In genomic region chr1:26471498-26472329, GRCh38 we compare ENCODE assay signal across 8 cellular contexts. TPM values are rescaled to one million over a fixed set of nuclear protein-coding genes. Genes with fewer than 3 reads are reported as not detected.
DNase-seq lines count a peak whose midpoint lies in the region; ATAC-seq, FAIRE-seq and TF ChIP-seq lines count a peak whose summit lies in the region.

No MANE protein-coding gene starts in this region.

- peaks cover 33% of the 10 kb centered on the region for H3K36me3 Mint-ChIP-seq in T-cell
- peaks cover 0 to 25% (median 16%) of the 10 kb centered on the region in 3 donors for H3K36me3 Mint-ChIP-seq in immature natural killer cell

- H3K9me2 ChIP-seq in GM23248 (ENCODE audit: insufficient read depth) (no peaks in the 10 kb centered on the region), MM.1S (replicated peaks; ENCODE audit: insufficient read depth, low read length) (no peaks in the 10 kb centered on the region)

- in situ Hi-C loops in GM23248 (cut with MboI) (no loop called here), mammary epithelial cell (cut with MboI; ENCODE audit: low sequenced_read_pairs in 2 of 2) (no loop called here)

- H3K4me1 ChIP-seq in GM23248 (ENCODE audit: insufficient read depth) (peaks cover 19% of the 10 kb centered on the region), MM.1S (ENCODE audit: low read length) (peaks cover 21% of the 10 kb centered on the region), mammary epithelial cell (ENCODE audit: insufficient read depth, low read length) (peaks cover 39% of the 10 kb centered on the region), small intestine (ENCODE audit: control insufficient read depth in 2 of 2, insufficient read depth in 1 of 2, low read depth in 1 of 2, low read length in 1 of 2) (peaks cover 2 to 7% of the 10 kb centered on the region in 2 donors)

- DNase-seq in EH (ENCODE audit: low read depth) (peak; percentile 82), GM23248 (peak; percentile 90), MM.1S (peak; percentile 45), T-cell (peak in 30 of 34 experiments; percentile 2 to 39 (median 20)), mammary epithelial cell (peak; percentile 69), immature natural killer cell (peak in 2 of 3 donors; percentile 25 to 27), small intestine (peak; percentile 49)

- H3K27ac Mint-ChIP-seq in T-cell (peak overlapping the region; percentile 97 to 98), immature natural killer cell (peak overlapping the region; percentile 87 to 96 (median 95))

- POLR2A ChIA-PET in T-cell (lab: Charles Lee): no interaction called here

- dilution Hi-C loops in mammary epithelial cell (cut with HindIII; ENCODE audit: low sequenced_read_pairs): no loop called here

- ATAC-seq in T-cell (replicated peaks in 1 of 4): peak; percentile 12 to 27 (median 26)
- ATAC-seq in GM18517 (IDR thresholded peaks at IDR 0.05; ENCODE audit: unreplicated experiment): no peak

- H3K4me2 ChIP-seq in GM23248 (ENCODE audit: unreplicated experiment) (peak overlapping the region; percentile 83), MM.1S (ENCODE audit: low read depth, low read length) (peak overlapping the region; percentile 92), mammary epithelial cell (ENCODE audit: insufficient read depth, low read depth, low read length) (peak overlapping the region; percentile 86)

- H3K9me3 ChIP-seq in GM23248 (ENCODE audit: low read depth) (no peaks in the 10 kb centered on the region), MM.1S (replicated peaks; ENCODE audit: insufficient read depth, low read length) (no peaks in the 10 kb centered on the region), mammary epithelial cell (replicated peaks; ENCODE audit: insufficient read depth, low read length) (no peaks in the 10 kb centered on the region), small intestine (ENCODE audit: control insufficient read depth, low read depth) (no peaks in the 10 kb centered on the region)

- TF ChIP-seq CTCF in MM.1S (IDR thresholded peaks at IDR 0.05; ENCODE audit: low read length) (no peak), mammary epithelial cell (conservative IDR thresholded peaks at IDR 0.05 in 1 of 2, IDR thresholded peaks at IDR 0.05 in 1 of 2; ENCODE audit: extremely low read depth in 1 of 2, insufficient read depth in 1 of 2, low read depth in 1 of 2, low read length in 2 of 2) (no peak)

- peak overlapping the region; percentile 100 for H3K4me3 ChIP-seq in GM23248
- H3K4me3 ChIP-seq in MM.1S (ENCODE audit: low read length): peak overlapping the region; percentile 93
- H3K4me3 ChIP-seq in mammary epithelial cell (replicated peaks in 1 of 3; ENCODE audit: insufficient read depth in 1 of 3, low read depth in 2 of 3, low read length in 3 of 3): peak overlapping the region; percentile 67 to 83 (median 78)
- H3K4me3 ChIP-seq in small intestine (ENCODE audit: low read depth in 1 of 2, low read length in 2 of 2): peak overlapping the region; percentile 55 to 92

- H3K4me3 Mint-ChIP-seq in T-cell (peak overlapping the region; percentile 90 to 95 (median 95)), immature natural killer cell (peak overlapping the region; percentile 90 to 98 (median 97))

- H4K20me1 ChIP-seq in GM23248 (ENCODE audit: insufficient read depth) (0 out of 2 replicates have a peak, but pooled peaks cover 13% of the 10 kb centered on the region), MM.1S (ENCODE audit: insufficient read depth, low read length) (peaks cover 24% of the 10 kb centered on the region), mammary epithelial cell (ENCODE audit: insufficient read depth, low read length) (no peaks in the 10 kb centered on the region)

- intact Hi-C loops in mammary epithelial cell (cut with micrococcal nuclease): loop anchor here (2.0 to 5.0 kb wide), 2 partner anchors 59 to 194 kb away; no protein-coding TSS in a partner anchor

- H3K27me3 ChIP-seq in GM23248 (replicated peaks; ENCODE audit: insufficient read depth): no peaks in the 10 kb centered on the region
- H3K27me3 ChIP-seq in MM.1S (replicated peaks; ENCODE audit: insufficient read depth, low read length): no peaks in the 10 kb centered on the region
- H3K27me3 ChIP-seq in mammary epithelial cell (ENCODE audit: insufficient read depth, low read length): no peaks in the 10 kb centered on the region
- no peaks in the 10 kb centered on the region for H3K27me3 ChIP-seq in small intestine (ENCODE audit: control insufficient read depth in 2 of 2, insufficient read depth in 2 of 2, low read length in 2 of 2)

- H3K9ac ChIP-seq in GM23248 (peak overlapping the region; percentile 100), MM.1S (ENCODE audit: low read length) (peak overlapping the region; percentile 100), mammary epithelial cell (ENCODE audit: insufficient read depth, low read length) (no peak overlapping the region)

- peaks cover 23% of the 10 kb centered on the region for H3K79me2 ChIP-seq in GM23248 (ENCODE audit: insufficient read depth)
- peaks cover 27% of the 10 kb centered on the region for H3K79me2 ChIP-seq in MM.1S (ENCODE audit: low read length)
- H3K79me2 ChIP-seq in mammary epithelial cell (ENCODE audit: insufficient read depth, low read length): peaks cover 20% of the 10 kb centered on the region

- WGBS in GM23248 (ENCODE audit: low coverage in 1 of 2, low lambda C conversion rate in 2 of 2, missing lambda C conversion rate in 2 of 2), 2 experiments: 1 to 2% methylated on average over 37 to 56 of the region's 56 CpGs
- WGBS in mammary epithelial cell (ENCODE audit: low coverage, missing lambda C conversion rate): 8% methylated on average over 12 of the region's 56 CpGs
- WGBS in small intestine, 3 donors: 0 to 2% (median 1%) methylated on average over 38 to 56 of the region's 56 CpGs

- H3F3A ChIP-seq in GM23248 (ENCODE audit: insufficient read depth) (peaks cover 33% of the 10 kb centered on the region), MM.1S (ENCODE audit: insufficient read depth, low read length) (peaks cover 47% of the 10 kb centered on the region)

- peak overlapping the region; percentile 38; the same call in 1 of the 2 replicates for H2AFZ ChIP-seq in GM23248
- H2AFZ ChIP-seq in MM.1S (ENCODE audit: low read length): peak overlapping the region; percentile 29; the same call in 1 of the 2 replicates
- peak overlapping the region; percentile 22 for H2AFZ ChIP-seq in mammary epithelial cell (ENCODE audit: low read depth, low read length)

- H3K4me1 Mint-ChIP-seq in T-cell (peaks cover 47 to 48% (median 47%) of the 10 kb centered on the region in 3 donors), immature natural killer cell (peaks cover 32 to 45% of the 10 kb centered on the region in 2 donors)

- peaks cover 29% of the 10 kb centered on the region for H3K36me3 ChIP-seq in GM23248 (ENCODE audit: low read depth)
- H3K36me3 ChIP-seq in MM.1S (replicated peaks; ENCODE audit: insufficient read depth, low read length): peaks cover 20% of the 10 kb centered on the region; the same call in 1 of the 2 replicates
- peaks cover 24% of the 10 kb centered on the region for H3K36me3 ChIP-seq in mammary epithelial cell (ENCODE audit: insufficient read depth, low read length)
- H3K36me3 ChIP-seq in small intestine (ENCODE audit: control insufficient read depth in 2 of 2, insufficient read depth in 2 of 2, low read length in 2 of 2): peaks cover 8 to 10% of the 10 kb centered on the region in 2 donors

- BruUV-seq in mammary epithelial cell (replicated peaks; lab: Mats Ljungman, UMichigan): no TSS peak

- CTCF ChIA-PET in T-cell (lab: Charles Lee): interaction anchor here (0.6 to 2.2 kb wide), 4 partner anchors 29 to 316 kb away, joined by 3 to 8 read pairs (median 3); partner anchors contain the start of gene PIGV (in 1 of the 2)
- CTCF ChIA-PET in mammary epithelial cell (lab: Charles Lee; ENCODE audit: low non-redundant PET): interaction anchor here (0.5 to 0.9 kb wide), 3 partner anchors 108 to 597 kb away, joined by 3 to 4 read pairs (median 3); no protein-coding TSS in a partner anchor

- no peaks in the 10 kb centered on the region for H3K9me3 Mint-ChIP-seq in T-cell
- H3K9me3 Mint-ChIP-seq in immature natural killer cell: no peaks in the 10 kb centered on the region

- FAIRE-seq in small intestine (lab: Jason Lieb, UNC): no peak

- H3K27me3 Mint-ChIP-seq in T-cell (no peaks in the 10 kb centered on the region), immature natural killer cell (ENCODE audit: low read depth in 3 of 3) (peaks cover 3 to 15% (median 4%) of the 10 kb centered on the region in 3 donors)

- peak overlapping the region; percentile 99 for H3K27ac ChIP-seq in GM23248
- H3K27ac ChIP-seq in MM.1S (ENCODE audit: low read length): peak overlapping the region; percentile 98; the same call in 1 of the 2 replicates
- H3K27ac ChIP-seq in mammary epithelial cell (ENCODE audit: insufficient read depth, low read depth, low read length): no peak overlapping the region
- H3K27ac ChIP-seq in small intestine (ENCODE audit: low read depth in 1 of 2, low read length in 1 of 2): peak overlapping the region in 1 of 2 donors; percentile 39

RNA-seq across cellular contexts. Expression of gene HMGN2, which starts 0.5 kb away (rescaled TPM):
- total RNA-seq in GM23248 (2014; rRNA removed; shearing (Covaris generic)): 211 and 216 TPM in 2 replicates
- 664 and 669 TPM in 2 replicates for polyA plus RNA-seq in GM23248 (2016; fragmentation: Nextera tagmentation; extraction: Ambion mirVana)
- total RNA-seq in T-cell: 100 to 1,000 TPM; 310 to 341 (median 325) TPM
- total RNA-seq in mammary epithelial cell: 100 to 1,000 TPM in 1 of 2 donors, 10 to 100 TPM in 1; 63.2 to 207 TPM
- 196 TPM for polyA plus RNA-seq in mammary epithelial cell
- polyA minus RNA-seq in mammary epithelial cell: 114 TPM
- 100 to 1,000 TPM; 598 to 729 (median 677) TPM for polyA plus RNA-seq in immature natural killer cell
- polyA plus RNA-seq in small intestine: 100 to 1,000 TPM; 231 to 855 (median 321) TPM

RNA-seq across cellular contexts. Expression of gene DHDDS, which starts 39.6 kb away (rescaled TPM):
- 50.8 and 70.6 TPM in 2 replicates for total RNA-seq in GM23248 (2014; rRNA removed; shearing (Covaris generic))
- polyA plus RNA-seq in GM23248 (2016; fragmentation: Nextera tagmentation; extraction: Ambion mirVana) (43.0 and 46.9 TPM in 2 replicates), mammary epithelial cell (47.4 TPM), immature natural killer cell (10 to 100 TPM; 18.6 to 40.3 (median 24.4) TPM), small intestine (10 to 100 TPM; 21.2 to 31.0 (median 30.5) TPM)
- total RNA-seq in T-cell (10 to 100 TPM; 34.9 to 48.2 (median 42.9) TPM), mammary epithelial cell (10 to 100 TPM; 54.3 to 56.7 TPM)
- polyA minus RNA-seq in mammary epithelial cell: 36.8 TPM

RNA-seq across cellular contexts. Expression of gene RPS6KA1, which starts 57.8 kb away (rescaled TPM):
- total RNA-seq in GM23248 (2014; rRNA removed; shearing (Covaris generic)): 0.38 and 1.7 TPM in 2 replicates
- polyA plus RNA-seq in GM23248 (2016; fragmentation: Nextera tagmentation; extraction: Ambion mirVana) (1.1 and 1.2 TPM in 2 replicates), mammary epithelial cell (103 TPM), immature natural killer cell (100 to 1,000 TPM; 292 to 371 (median 349) TPM), small intestine (100 to 1,000 TPM in 2 of 3 donors, 10 to 100 TPM in 1; 60.9 to 223 (median 178) TPM)
- total RNA-seq in T-cell (100 to 1,000 TPM in 3 of 5 donors, 10 to 100 TPM in 2; 85.8 to 123 (median 101) TPM), mammary epithelial cell (100 to 1,000 TPM; 107 to 142 TPM)
- 229 TPM for polyA minus RNA-seq in mammary epithelial cell

Comparison
In these comparisons a context has a peak if more than half of its experiments do, and no peak if none do; other contexts are left out.
1. DNase-seq: peak in every context shown above with its lines; median percentile 90 in GM23248; 82 in EH; 69 in mammary epithelial cell; 49 in small intestine; 45 in MM.1S; 26 in immature natural killer cell; 20 in T-cell.
2. RNA of gene RPS6KA1, which starts 57.8 kb away (polyA plus RNA-seq): 292 to 371 TPM in immature natural killer cell, 60.9 to 223 TPM in small intestine and 103 TPM in mammary epithelial cell (single experiment); 1.1 to 1.2 TPM in GM23248; every median in the first group is over 10 times any median in the second.
3. Peak in every context shown above with its lines, with median percentiles within 50 percentile points of each other: H2AFZ ChIP-seq, H3K4me2 ChIP-seq and H3K4me3 ChIP-seq.